Comparison of ENCODE assay signal across 27 cellular contexts in the genomic region with DNA sequence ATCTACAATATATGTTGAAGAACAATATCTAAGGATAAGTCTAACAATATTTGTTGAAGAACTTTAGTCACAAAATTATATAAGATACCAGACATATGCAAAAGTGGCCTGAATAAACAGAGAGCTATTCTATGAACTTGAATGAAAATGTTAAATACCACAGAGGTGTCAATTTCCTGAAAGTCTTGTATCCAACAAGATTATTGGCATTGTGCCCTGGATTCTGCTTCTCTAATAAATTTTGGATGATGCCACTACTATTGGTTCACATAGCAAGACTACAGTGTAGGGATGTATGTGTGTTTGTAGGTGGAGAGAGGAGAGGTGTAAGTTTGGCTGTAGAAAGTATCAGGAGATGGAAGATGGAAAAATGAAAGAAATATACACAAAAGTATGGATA.
"Had no signal": no experiment of that assay in that cellular context is flagged by ENCODE, and none has a peak within 500 bp of the region (broad histone marks: within the 10 kb centered on the region; RNA-seq: fewer than 3 reads in every experiment).

No MANE protein-coding gene starts in this region.

- H3K4me2 ChIP-seq: smooth muscle cell had no signal

- ATAC-seq: activated CD4-positive, alpha-beta T cell treated with anti-CD3 and anti-CD28 coated beads for 36 hours; body of pancreas; effector memory CD8-positive, alpha-beta T cell; foreskin keratinocyte; pancreas; T-cell had no signal

- H3K36me3 Mint-ChIP-seq: activated naive CD8-positive, alpha-beta T cell treated with anti-CD3 and anti-CD28 coated beads for 36 hours; mesothelial cell of epicardium; naive B cell; T-cell had no signal

- H3K4me1 Mint-ChIP-seq: activated B cell treated with CpG ODN at 0.5 μM for 24 hours; activated CD4-positive, alpha-beta T cell treated with anti-CD3 and anti-CD28 coated beads for 36 hours; activated naive CD8-positive, alpha-beta T cell treated with anti-CD3 and anti-CD28 coated beads for 36 hours; mesothelial cell of epicardium; naive B cell; T-cell had no signal

- DNase-seq: activated B cell treated with CpG ODN at 0.5 μM for 24 hours; activated CD4-positive, alpha-beta T cell treated with anti-CD3 and anti-CD28 coated beads for 36 hours; activated CD8-positive, alpha-beta memory T cell treated with anti-CD3 and anti-CD28 coated beads for 24 hours; activated effector memory CD4-positive, alpha-beta T cell treated with Interleukin-2 at 50 U/mL for 16 hours; activated naive CD4-positive, alpha-beta T cell treated with anti-CD3 and anti-CD28 coated beads for 36 hours; activated naive CD8-positive, alpha-beta T cell treated with anti-CD3 and anti-CD28 coated beads for 36 hours; adrenal gland; aorta; body of pancreas; colonic mucosa; effector memory CD8-positive, alpha-beta T cell; foreskin keratinocyte; islet precursor cell; left ventricle myocardium inferior; naive B cell; nucleus accumbens; pancreas; retina; sigmoid colon; stimulated activated CD4-positive, alpha-beta T cell treated with anti-CD3 and anti-CD28 coated beads, Interleukin-1b, Interleukin-23, amount 100 ng/mL, for 48 hours; stimulated activated naive CD4-positive, alpha-beta T cell; T-cell had no signal

- H3K4me3 ChIP-seq: adrenal gland, body of pancreas, colonic mucosa, left ventricle myocardium inferior, pancreas, prostate gland, sigmoid colon, smooth muscle cell, tibial nerve had no signal

- FAIRE-seq: pancreas had no signal

- H3K9me3 Mint-ChIP-seq: activated naive CD4-positive, alpha-beta T cell treated with anti-CD3 and anti-CD28 coated beads for 36 hours; activated naive CD8-positive, alpha-beta T cell treated with anti-CD3 and anti-CD28 coated beads for 36 hours; mesothelial cell of epicardium; T-helper 2 cell treated with Interferon-gamma antibody and Interleukin-4, amounts not matched to agents 5 μg/mL and 100 μg/mL, for 36 hours had no signal

- H3K27ac Mint-ChIP-seq: activated B cell treated with CpG ODN at 0.5 μM for 24 hours; activated CD4-positive, alpha-beta T cell treated with anti-CD3 and anti-CD28 coated beads for 36 hours; activated naive CD4-positive, alpha-beta T cell treated with anti-CD3 and anti-CD28 coated beads for 36 hours; activated naive CD8-positive, alpha-beta T cell treated with anti-CD3 and anti-CD28 coated beads for 36 hours; effector memory CD8-positive, alpha-beta T cell; mesothelial cell of epicardium; naive B cell; T-cell; T-helper 2 cell treated with Interferon-gamma antibody and Interleukin-4, amounts not matched to agents 5 μg/mL and 100 μg/mL, for 36 hours had no signal

- H3K9me3 ChIP-seq: adrenal gland, body of pancreas, colonic mucosa, left ventricle myocardium inferior, pancreas, prostate gland, sigmoid colon, tibial nerve had no signal

- H3K27me3 Mint-ChIP-seq: activated B cell treated with CpG ODN at 0.5 μM for 24 hours; activated CD4-positive, alpha-beta T cell treated with anti-CD3 and anti-CD28 coated beads for 36 hours; activated naive CD8-positive, alpha-beta T cell treated with anti-CD3 and anti-CD28 coated beads for 36 hours; effector memory CD8-positive, alpha-beta T cell; naive B cell; T-cell had no signal

- H3K4me1 ChIP-seq: adrenal gland, body of pancreas, colonic mucosa, foreskin keratinocyte, left ventricle myocardium inferior, pancreas, prostate gland, sigmoid colon, tibial nerve had no signal

- H3K27ac ChIP-seq: adrenal gland, body of pancreas, colonic mucosa, foreskin keratinocyte, left ventricle myocardium inferior, pancreas, prostate gland, sigmoid colon, tibial nerve had no signal

- H3K4me3 Mint-ChIP-seq: activated B cell treated with CpG ODN at 0.5 μM for 24 hours; activated CD4-positive, alpha-beta T cell treated with anti-CD3 and anti-CD28 coated beads for 36 hours; activated naive CD4-positive, alpha-beta T cell treated with anti-CD3 and anti-CD28 coated beads for 36 hours; activated naive CD8-positive, alpha-beta T cell treated with anti-CD3 and anti-CD28 coated beads for 36 hours; effector memory CD8-positive, alpha-beta T cell; mesothelial cell of epicardium; naive B cell; T-cell; T-helper 2 cell treated with Interferon-gamma antibody and Interleukin-4, amounts not matched to agents 5 μg/mL and 100 μg/mL, for 36 hours had no signal

- H3K36me3 ChIP-seq: adrenal gland, colonic mucosa, left ventricle myocardium inferior, pancreas, prostate gland, sigmoid colon, tibial nerve had no signal

- H3K27me3 ChIP-seq: adrenal gland, body of pancreas, colonic mucosa, foreskin keratinocyte, pancreas, sigmoid colon, tibial nerve had no signal
